ENCODE assay signal across 2 cellular contexts in the genomic region with DNA sequence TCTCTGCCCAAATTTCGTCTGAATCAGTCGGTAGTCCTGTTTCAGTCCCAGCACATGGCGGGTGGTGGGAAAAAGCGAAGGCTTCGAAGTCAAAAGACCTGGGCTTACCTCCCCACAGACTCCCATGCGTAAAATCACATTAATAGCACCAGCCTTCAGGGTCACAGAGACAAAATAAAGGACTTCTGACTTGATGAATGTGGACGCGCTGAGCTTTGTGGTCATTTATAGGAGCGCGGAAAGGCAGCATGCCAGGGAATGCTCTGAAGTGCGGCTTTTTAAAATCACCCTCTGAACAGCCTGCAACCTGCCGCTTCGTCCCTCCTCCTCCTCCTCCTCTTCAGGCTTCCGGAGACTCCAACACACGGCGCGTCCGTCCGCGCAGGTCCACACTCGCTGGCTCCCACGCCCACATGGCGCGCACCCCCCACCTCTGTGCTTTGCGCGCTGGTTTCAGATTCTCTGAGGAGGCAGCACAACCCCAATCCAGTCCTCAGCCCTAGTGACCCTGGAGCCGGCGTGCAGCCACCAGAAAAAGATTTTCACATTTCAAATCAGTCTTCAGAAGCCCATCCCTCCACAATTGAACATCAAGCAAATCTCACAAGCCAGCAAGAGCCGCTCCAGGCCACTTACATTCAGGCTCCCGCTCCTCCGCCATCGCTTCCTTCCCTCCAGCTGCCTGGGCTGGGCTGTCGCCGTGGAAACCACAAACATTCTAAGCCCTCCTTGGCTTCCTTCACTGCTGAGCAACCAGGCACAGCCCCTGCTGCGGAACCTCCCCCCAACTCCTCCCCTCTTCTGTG.
TF ChIP-seq lines count a peak whose summit lies in the region.

A gene (minus strand): TSS at position 680 of the 806 bp plus-strand sequence. CDS start 19 bp downstream, at position 661.

TF ChIP-seq in HEK293, 187 proteins besides CTCF, POLR2A, EP300 and RAD21 (continued from another document and continues in another):
- peak; percentile 62; the same call in 1 of the 2 replicates for TF ChIP-seq ZNF394 (tag by site-specific recombination; IDR thresholded peaks at IDR 0.05; ENCODE audit: borderline replicate concordance)
- 0 out of 2 replicates have a peak, but pooled peaks have one; percentile 29 for TF ChIP-seq SP7 (tag by site-specific recombination; IDR thresholded peaks at IDR 0.05)
- no peak for TF ChIP-seq ZNF157 (tag by site-specific recombination; IDR thresholded peaks at IDR 0.05)
- peak; percentile 55 for TF ChIP-seq SP3 (tag by site-specific recombination; IDR thresholded peaks at IDR 0.05)
- peak; percentile 38; the same call in 1 of the 2 replicates for TF ChIP-seq ZIC2 (tag by site-specific recombination; IDR thresholded peaks at IDR 0.05)
- TF ChIP-seq, protein P1, sequence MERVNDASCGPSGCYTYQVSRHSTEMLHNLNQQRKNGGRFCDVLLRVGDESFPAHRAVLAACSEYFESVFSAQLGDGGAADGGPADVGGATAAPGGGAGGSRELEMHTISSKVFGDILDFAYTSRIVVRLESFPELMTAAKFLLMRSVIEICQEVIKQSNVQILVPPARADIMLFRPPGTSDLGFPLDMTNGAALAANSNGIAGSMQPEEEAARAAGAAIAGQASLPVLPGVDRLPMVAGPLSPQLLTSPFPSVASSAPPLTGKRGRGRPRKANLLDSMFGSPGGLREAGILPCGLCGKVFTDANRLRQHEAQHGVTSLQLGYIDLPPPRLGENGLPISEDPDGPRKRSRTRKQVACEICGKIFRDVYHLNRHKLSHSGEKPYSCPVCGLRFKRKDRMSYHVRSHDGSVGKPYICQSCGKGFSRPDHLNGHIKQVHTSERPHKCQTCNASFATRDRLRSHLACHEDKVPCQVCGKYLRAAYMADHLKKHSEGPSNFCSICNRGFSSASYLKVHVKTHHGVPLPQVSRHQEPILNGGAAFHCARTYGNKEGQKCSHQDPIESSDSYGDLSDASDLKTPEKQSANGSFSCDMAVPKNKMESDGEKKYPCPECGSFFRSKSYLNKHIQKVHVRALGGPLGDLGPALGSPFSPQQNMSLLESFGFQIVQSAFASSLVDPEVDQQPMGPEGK (tag by site-specific recombination; IDR thresholded peaks at IDR 0.05), result peak; percentile 54
- TF ChIP-seq, protein P2, sequence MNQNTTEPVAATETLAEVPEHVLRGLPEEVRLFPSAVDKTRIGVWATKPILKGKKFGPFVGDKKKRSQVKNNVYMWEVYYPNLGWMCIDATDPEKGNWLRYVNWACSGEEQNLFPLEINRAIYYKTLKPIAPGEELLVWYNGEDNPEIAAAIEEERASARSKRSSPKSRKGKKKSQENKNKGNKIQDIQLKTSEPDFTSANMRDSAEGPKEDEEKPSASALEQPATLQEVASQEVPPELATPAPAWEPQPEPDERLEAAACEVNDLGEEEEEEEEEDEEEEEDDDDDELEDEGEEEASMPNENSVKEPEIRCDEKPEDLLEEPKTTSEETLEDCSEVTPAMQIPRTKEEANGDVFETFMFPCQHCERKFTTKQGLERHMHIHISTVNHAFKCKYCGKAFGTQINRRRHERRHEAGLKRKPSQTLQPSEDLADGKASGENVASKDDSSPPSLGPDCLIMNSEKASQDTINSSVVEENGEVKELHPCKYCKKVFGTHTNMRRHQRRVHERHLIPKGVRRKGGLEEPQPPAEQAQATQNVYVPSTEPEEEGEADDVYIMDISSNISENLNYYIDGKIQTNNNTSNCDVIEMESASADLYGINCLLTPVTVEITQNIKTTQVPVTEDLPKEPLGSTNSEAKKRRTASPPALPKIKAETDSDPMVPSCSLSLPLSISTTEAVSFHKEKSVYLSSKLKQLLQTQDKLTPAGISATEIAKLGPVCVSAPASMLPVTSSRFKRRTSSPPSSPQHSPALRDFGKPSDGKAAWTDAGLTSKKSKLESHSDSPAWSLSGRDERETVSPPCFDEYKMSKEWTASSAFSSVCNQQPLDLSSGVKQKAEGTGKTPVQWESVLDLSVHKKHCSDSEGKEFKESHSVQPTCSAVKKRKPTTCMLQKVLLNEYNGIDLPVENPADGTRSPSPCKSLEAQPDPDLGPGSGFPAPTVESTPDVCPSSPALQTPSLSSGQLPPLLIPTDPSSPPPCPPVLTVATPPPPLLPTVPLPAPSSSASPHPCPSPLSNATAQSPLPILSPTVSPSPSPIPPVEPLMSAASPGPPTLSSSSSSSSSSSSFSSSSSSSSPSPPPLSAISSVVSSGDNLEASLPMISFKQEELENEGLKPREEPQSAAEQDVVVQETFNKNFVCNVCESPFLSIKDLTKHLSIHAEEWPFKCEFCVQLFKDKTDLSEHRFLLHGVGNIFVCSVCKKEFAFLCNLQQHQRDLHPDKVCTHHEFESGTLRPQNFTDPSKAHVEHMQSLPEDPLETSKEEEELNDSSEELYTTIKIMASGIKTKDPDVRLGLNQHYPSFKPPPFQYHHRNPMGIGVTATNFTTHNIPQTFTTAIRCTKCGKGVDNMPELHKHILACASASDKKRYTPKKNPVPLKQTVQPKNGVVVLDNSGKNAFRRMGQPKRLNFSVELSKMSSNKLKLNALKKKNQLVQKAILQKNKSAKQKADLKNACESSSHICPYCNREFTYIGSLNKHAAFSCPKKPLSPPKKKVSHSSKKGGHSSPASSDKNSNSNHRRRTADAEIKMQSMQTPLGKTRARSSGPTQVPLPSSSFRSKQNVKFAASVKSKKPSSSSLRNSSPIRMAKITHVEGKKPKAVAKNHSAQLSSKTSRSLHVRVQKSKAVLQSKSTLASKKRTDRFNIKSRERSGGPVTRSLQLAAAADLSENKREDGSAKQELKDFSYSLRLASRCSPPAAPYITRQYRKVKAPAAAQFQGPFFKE (tag by site-specific recombination; IDR thresholded peaks at IDR 0.05; ENCODE audit: borderline replicate concordance), result no peak
- no peak for TF ChIP-seq ZNF354C (tag by site-specific recombination; IDR thresholded peaks at IDR 0.05; ENCODE audit: borderline replicate concordance, low read depth)
- TF ChIP-seq ZNF366 (tag by site-specific recombination; conservative IDR thresholded peaks at IDR 0.05), result peak; percentile 47; the same call in 1 of the 2 replicates
- peak; percentile 79 for TF ChIP-seq GLIS2 (tag by site-specific recombination; IDR thresholded peaks at IDR 0.05)
- 0 out of 2 replicates have a peak, but pooled peaks have one; percentile 13 for TF ChIP-seq ZXDB (tag by site-specific recombination; IDR thresholded peaks at IDR 0.05)
- TF ChIP-seq TRIM28 (IDR thresholded peaks at IDR 0.05; ENCODE audit: borderline replicate concordance, low read length), result peak; percentile 85; the same call in 1 of the 2 replicates
- 0 out of 2 replicates have a peak, but pooled peaks have one; percentile 7 for TF ChIP-seq ZSCAN30 (tag by site-specific recombination; IDR thresholded peaks at IDR 0.05)
- peak; percentile 91 for TF ChIP-seq ZFHX2 (tag by site-specific recombination; conservative IDR thresholded peaks at IDR 0.05)
- TF ChIP-seq ZNF341 (tag by site-specific recombination; IDR thresholded peaks at IDR 0.05; ENCODE audit: low read depth), result peak; percentile 76
- peak; percentile 65 for TF ChIP-seq GLIS1 (tag by site-specific recombination; IDR thresholded peaks at IDR 0.05)
- no peak for TF ChIP-seq ZNF48 (tag by site-specific recombination; IDR thresholded peaks at IDR 0.05)
- 0 out of 2 replicates have a peak, but pooled peaks have one; percentile 16 for TF ChIP-seq ZNF2 (tag by site-specific recombination; IDR thresholded peaks at IDR 0.05)
- 0 out of 2 replicates have a peak, but pooled peaks have one; percentile 16 for TF ChIP-seq KLF8 (tag by site-specific recombination; IDR thresholded peaks at IDR 0.05)
- peak; percentile 27; the same call in 1 of the 2 replicates for TF ChIP-seq ZNF76 (tag by site-specific recombination; IDR thresholded peaks at IDR 0.05; ENCODE audit: borderline replicate concordance, low read depth)
- peak; percentile 68; the same call in 1 of the 2 replicates for TF ChIP-seq ZNF335 (tag by site-specific recombination; conservative IDR thresholded peaks at IDR 0.05)

TF ChIP-seq in endothelial cell of umbilical vein, 7 proteins besides CTCF, POLR2A, EP300 and RAD21 (continued from another document):
- TF ChIP-seq MYC (IDR thresholded peaks at IDR 0.05; ENCODE audit: low read depth, low read length), result no peak
- TF ChIP-seq, protein P3, sequence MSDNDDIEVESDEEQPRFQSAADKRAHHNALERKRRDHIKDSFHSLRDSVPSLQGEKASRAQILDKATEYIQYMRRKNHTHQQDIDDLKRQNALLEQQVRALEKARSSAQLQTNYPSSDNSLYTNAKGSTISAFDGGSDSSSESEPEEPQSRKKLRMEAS (IDR thresholded peaks at IDR 0.05; ENCODE audit: insufficient read depth, insufficient read length), result no peak
- no peak for TF ChIP-seq POLR2AphosphoS5 (IDR thresholded peaks at IDR 0.05; ENCODE audit: insufficient read depth, low read depth, low read length)
- no peak for TF ChIP-seq FOS (IDR thresholded peaks at IDR 0.05; ENCODE audit: borderline replicate concordance, insufficient read depth, low read length)
- TF ChIP-seq GATA2 (IDR thresholded peaks at IDR 0.05; ENCODE audit: insufficient read depth, insufficient read length, low read depth, low read length), result no peak
- no peak for TF ChIP-seq JUN (IDR thresholded peaks at IDR 0.05; ENCODE audit: borderline replicate concordance, insufficient read depth, insufficient read length, low read depth)
